Comparison of ENCODE assay signal across 8 cellular contexts in genomic region chr3:36380171-36381031, GRCh38. TPM values are rescaled to one million over a fixed set of nuclear protein-coding genes. Genes with fewer than 3 reads are reported as not detected.
DNase-seq lines count a peak whose midpoint lies in the region; ATAC-seq and TF ChIP-seq lines count a peak whose summit lies in the region.

A gene with protein sequence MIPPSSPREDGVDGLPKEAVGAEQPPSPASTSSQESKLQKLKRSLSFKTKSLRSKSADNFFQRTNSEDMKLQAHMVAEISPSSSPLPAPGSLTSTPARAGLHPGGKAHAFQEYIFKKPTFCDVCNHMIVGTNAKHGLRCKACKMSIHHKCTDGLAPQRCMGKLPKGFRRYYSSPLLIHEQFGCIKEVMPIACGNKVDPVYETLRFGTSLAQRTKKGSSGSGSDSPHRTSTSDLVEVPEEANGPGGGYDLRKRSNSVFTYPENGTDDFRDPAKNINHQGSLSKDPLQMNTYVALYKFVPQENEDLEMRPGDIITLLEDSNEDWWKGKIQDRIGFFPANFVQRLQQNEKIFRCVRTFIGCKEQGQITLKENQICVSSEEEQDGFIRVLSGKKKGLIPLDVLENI (plus strand): TSS chr3:36380504. CDS start chr3:36380644, 140 bp downstream.

- ATAC-seq in CD4-positive, CD25-positive, alpha-beta regulatory T cell (ENCODE audit: low read depth in 2 of 2), result no peak
- peak; percentile 32 for ATAC-seq in omental fat pad (ENCODE audit: low FRiP score)

- no peak for TF ChIP-seq CTCF in HEK293 (tag by site-specific recombination; IDR thresholded peaks at IDR 0.05)
- no peak for TF ChIP-seq CTCF in fibroblast of villous mesenchyme (IDR thresholded peaks at IDR 0.05; ENCODE audit: insufficient read depth, low read depth, low read length)
- no peak for TF ChIP-seq CTCF in omental fat pad (IDR thresholded peaks at IDR 0.05)

- no peak within 1 kb of the TSS for H3K27ac Mint-ChIP-seq in CD4-positive, CD25-positive, alpha-beta regulatory T cell

- peaks cover 0 to 5% (median 0%) of the 10 kb centered on the region in 4 donors for H3K4me1 Mint-ChIP-seq in CD4-positive, CD25-positive, alpha-beta regulatory T cell

- CTCF ChIA-PET in HEK293 (lab: Yijun Ruan, JAX), result no interaction called here

- H3K27me3 Mint-ChIP-seq in CD4-positive, CD25-positive, alpha-beta regulatory T cell, result peaks cover 39% of the 10 kb centered on the region

- H3K36me3 Mint-ChIP-seq in CD4-positive, CD25-positive, alpha-beta regulatory T cell, result no peaks in the 10 kb centered on the region

- H3K27ac ChIP-seq in CD4-positive, CD25-positive, alpha-beta regulatory T cell (ENCODE audit: insufficient read depth, low read length, poor library complexity, severe bottlenecking), result no peak within 1 kb of the TSS
- peak within 1 kb of the TSS; percentile 51; the same call in 1 of the 2 replicates for H3K27ac ChIP-seq in HEK293 (ENCODE audit: extremely low read depth, low read depth, low read length)

- peak within 1 kb of the TSS; percentile 4 for H3K4me3 ChIP-seq in CD4-positive, CD25-positive, alpha-beta regulatory T cell (ENCODE audit: low read depth, low read length)
- H3K4me3 ChIP-seq in HEK293 (ENCODE audit: low read depth, low read length) (peak within 1 kb of the TSS; percentile 77), fibroblast of villous mesenchyme (ENCODE audit: low read depth, low read length) (peak within 1 kb of the TSS; percentile 33)

- H3K36me3 ChIP-seq in CD4-positive, CD25-positive, alpha-beta regulatory T cell (ENCODE audit: control insufficient read depth, insufficient read depth, low read length), result no peaks in the 10 kb centered on the region
- H3K36me3 ChIP-seq in HEK293 (ENCODE audit: control insufficient read depth in 2 of 2, insufficient read depth in 1 of 2, low read length in 2 of 2), result no peaks in the 10 kb centered on the region

- H3K4me3 Mint-ChIP-seq in CD4-positive, CD25-positive, alpha-beta regulatory T cell, result peak within 1 kb of the TSS in 3 of 4 donors; percentile 7 to 64 (median 45)

- no peaks in the 10 kb centered on the region for H3K4me1 ChIP-seq in CD4-positive, CD25-positive, alpha-beta regulatory T cell (ENCODE audit: control insufficient read depth, insufficient read depth, low read length, poor library complexity, severe bottlenecking)
- no peaks in the 10 kb centered on the region for H3K4me1 ChIP-seq in HEK293 (ENCODE audit: control insufficient read depth, insufficient read depth, low read length)

- H3K9me3 Mint-ChIP-seq in CD4-positive, CD25-positive, alpha-beta regulatory T cell, result no peaks in the 10 kb centered on the region

- peaks cover 12% of the 10 kb centered on the region for H3K27me3 ChIP-seq in CD4-positive, CD25-positive, alpha-beta regulatory T cell (ENCODE audit: control insufficient read depth, insufficient read depth, low read length)

- DNase-seq in CD4-positive, CD25-positive, alpha-beta regulatory T cell, result peak in 1 of 3 donors; percentile 12
- DNase-seq in T1000 (lab: John Stamatoyannopoulos, UW) (peak; percentile 70), fibroblast of villous mesenchyme (ENCODE audit: low read depth) (no peak), omental fat pad (ENCODE audit: low spot score) (no peak), NCI-H1694 (lab: John Stamatoyannopoulos, UW) (no peak), HuH-7 (ENCODE audit: low spot score) (no peak), NCI-H446 treated with DMSO at 0.1 percent for 48 hours (lab: John Stamatoyannopoulos, UW) (no peak)

- H3K9me3 ChIP-seq in CD4-positive, CD25-positive, alpha-beta regulatory T cell (ENCODE audit: control insufficient read depth in 2 of 2, low read length in 2 of 2), result no peaks in the 10 kb centered on the region
- no peaks in the 10 kb centered on the region for H3K9me3 ChIP-seq in HEK293 (ENCODE audit: control insufficient read depth, insufficient read depth, low read depth, low read length)

- POLR2A ChIA-PET in HEK293 (lab: Yijun Ruan, JAX), result interaction anchor here (1.0 to 2.5 kb wide), 2 partner anchors 17 kb away, joined by 3 to 7 read pairs; no protein-coding TSS in a partner anchor

TF ChIP-seq in HEK293, 187 proteins besides CTCF, POLR2A, EP300 and RAD21 (continues in another document):
- TF ChIP-seq SCRT2 (tag by site-specific recombination; IDR thresholded peaks at IDR 0.05) (no peak), ZNF341 (tag by site-specific recombination; IDR thresholded peaks at IDR 0.05; ENCODE audit: low read depth) (peak; percentile 30; the same call in 1 of the 2 replicates), ZNF398 (tag by site-specific recombination; IDR thresholded peaks at IDR 0.05) (peak; percentile 83), ZNF133 (tag by site-specific recombination; IDR thresholded peaks at IDR 0.05) (peak; percentile 14; the same call in 1 of the 2 replicates), ZNF639 (tag by site-specific recombination; IDR thresholded peaks at IDR 0.05) (no peak), GLIS1 (tag by site-specific recombination; IDR thresholded peaks at IDR 0.05) (peak; percentile 33; the same call in 1 of the 2 replicates), ZBTB21 (tag by site-specific recombination; IDR thresholded peaks at IDR 0.05) (no peak), HIC1 (tag by site-specific recombination; IDR thresholded peaks at IDR 0.05) (peak; percentile 66; the same call in 1 of the 2 replicates)
- TF ChIP-seq, protein P1, sequence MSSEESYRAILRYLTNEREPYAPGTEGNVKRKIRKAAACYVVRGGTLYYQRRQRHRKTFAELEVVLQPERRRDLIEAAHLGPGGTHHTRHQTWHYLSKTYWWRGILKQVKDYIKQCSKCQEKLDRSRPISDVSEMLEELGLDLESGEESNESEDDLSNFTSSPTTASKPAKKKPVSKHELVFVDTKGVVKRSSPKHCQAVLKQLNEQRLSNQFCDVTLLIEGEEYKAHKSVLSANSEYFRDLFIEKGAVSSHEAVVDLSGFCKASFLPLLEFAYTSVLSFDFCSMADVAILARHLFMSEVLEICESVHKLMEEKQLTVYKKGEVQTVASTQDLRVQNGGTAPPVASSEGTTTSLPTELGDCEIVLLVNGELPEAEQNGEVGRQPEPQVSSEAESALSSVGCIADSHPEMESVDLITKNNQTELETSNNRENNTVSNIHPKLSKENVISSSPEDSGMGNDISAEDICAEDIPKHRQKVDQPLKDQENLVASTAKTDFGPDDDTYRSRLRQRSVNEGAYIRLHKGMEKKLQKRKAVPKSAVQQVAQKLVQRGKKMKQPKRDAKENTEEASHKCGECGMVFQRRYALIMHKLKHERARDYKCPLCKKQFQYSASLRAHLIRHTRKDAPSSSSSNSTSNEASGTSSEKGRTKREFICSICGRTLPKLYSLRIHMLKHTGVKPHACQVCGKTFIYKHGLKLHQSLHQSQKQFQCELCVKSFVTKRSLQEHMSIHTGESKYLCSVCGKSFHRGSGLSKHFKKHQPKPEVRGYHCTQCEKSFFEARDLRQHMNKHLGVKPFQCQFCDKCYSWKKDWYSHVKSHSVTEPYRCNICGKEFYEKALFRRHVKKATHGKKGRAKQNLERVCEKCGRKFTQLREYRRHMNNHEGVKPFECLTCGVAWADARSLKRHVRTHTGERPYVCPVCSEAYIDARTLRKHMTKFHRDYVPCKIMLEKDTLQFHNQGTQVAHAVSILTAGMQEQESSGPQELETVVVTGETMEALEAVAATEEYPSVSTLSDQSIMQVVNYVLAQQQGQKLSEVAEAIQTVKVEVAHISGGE (tag by site-specific recombination; conservative IDR thresholded peaks at IDR 0.05; ENCODE audit: low read depth), result no peak

RNA-seq across cellular contexts. Expression of the gene that starts here (rescaled TPM):
- total RNA-seq in CD4-positive, CD25-positive, alpha-beta regulatory T cell, result 0.62 TPM
- 1 to 10 TPM in 1 of 4 donors, under 1 TPM in 3; 0.59 to 1.0 (median 0.76) TPM for polyA plus RNA-seq in CD4-positive, CD25-positive, alpha-beta regulatory T cell
- total RNA-seq in fibroblast of villous mesenchyme (0.32 and 0.43 TPM in 2 replicates), omental fat pad (1 to 10 TPM in 2 of 4 donors, under 1 TPM in 2; 0.28 to 3.8 (median 0.92) TPM)

Comparison
In these comparisons a context has a peak if more than half of its experiments do, and no peak if none do; other contexts are left out.
1. H3K4me3 ChIP-seq: peak in every context shown above with its lines; median percentile 77 in HEK293; 33 in fibroblast of villous mesenchyme; 4 in CD4-positive, CD25-positive, alpha-beta regulatory T cell.